Comparison of ENCODE assay signal across 2 cellular contexts in the genomic region with DNA sequence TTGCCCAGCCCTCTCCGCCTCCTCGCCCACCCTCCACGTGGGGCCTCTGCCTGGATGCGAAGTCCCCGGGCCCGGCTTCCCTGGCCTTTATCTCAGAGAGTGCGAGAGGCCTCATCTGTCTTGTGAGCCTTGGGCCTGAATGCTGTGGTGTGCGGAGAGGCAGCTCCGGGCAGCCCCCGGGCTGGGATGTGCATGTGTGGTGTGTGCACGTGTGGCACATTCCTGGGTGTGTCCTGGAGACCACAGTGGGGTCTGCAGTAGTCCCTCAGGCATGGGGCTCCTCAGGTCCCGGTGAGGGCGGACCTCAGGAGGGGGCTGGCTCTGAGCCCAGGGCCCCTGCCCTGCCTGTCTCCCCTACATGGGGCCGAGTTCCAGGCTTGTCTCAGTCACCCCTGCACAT.
A peak's percentile ranks its signal among the peaks of the same experiment; 100 is the strongest.
TF ChIP-seq lines count a peak whose summit lies in the region.

No MANE protein-coding gene starts in this region.

TF ChIP-seq in HepG2, 621 proteins besides CTCF, POLR2A, EP300 and RAD21:
- no peak for TF ChIP-seq RORA (CRISPR knock-in tag; IDR thresholded peaks at IDR 0.05)
- TF ChIP-seq ZNF7 (CRISPR knock-in tag; IDR thresholded peaks at IDR 0.05), result no peak
- TF ChIP-seq HNRNPLL (IDR thresholded peaks at IDR 0.05; ENCODE audit: low read depth, low read length, poor library complexity, severe bottlenecking), result peak; percentile 3
- peak; percentile 15 for TF ChIP-seq AGO2 (optimal IDR thresholded peaks at IDR 0.05; ENCODE audit: low read depth, low read length)
- TF ChIP-seq SIX4 (CRISPR knock-in tag; IDR thresholded peaks at IDR 0.05), result no peak
- peak; percentile 2 for TF ChIP-seq SRSF1 (optimal IDR thresholded peaks at IDR 0.05; ENCODE audit: low read depth, low read length)
- no peak for TF ChIP-seq HNRNPL (IDR thresholded peaks at IDR 0.05; ENCODE audit: low read depth, low read length)

TF ChIP-seq in HEK293T, 16 proteins besides CTCF, POLR2A, EP300 and RAD21:
- TF ChIP-seq ZNF384 (IDR thresholded peaks at IDR 0.05) (no peak), ELF4 (IDR thresholded peaks at IDR 0.05) (no peak), L3MBTL2 (conservative IDR thresholded peaks at IDR 0.05) (no peak), ARNT (IDR thresholded peaks at IDR 0.05) (no peak), FOXK2 (IDR thresholded peaks at IDR 0.05) (no peak), CTBP1 (IDR thresholded peaks at IDR 0.05; ENCODE audit: borderline replicate concordance) (no peak), HDGF (IDR thresholded peaks at IDR 0.05; ENCODE audit: borderline replicate concordance) (no peak), PKNOX1 (IDR thresholded peaks at IDR 0.05) (no peak), LEF1 (IDR thresholded peaks at IDR 0.05; ENCODE audit: borderline replicate concordance) (no peak), NFRKB (IDR thresholded peaks at IDR 0.05) (no peak), FOXA1 (IDR thresholded peaks at IDR 0.05) (no peak), BHLHE40 (IDR thresholded peaks at IDR 0.05; ENCODE audit: borderline replicate concordance) (no peak), SP1 (IDR thresholded peaks at IDR 0.05) (no peak), SUZ12 (IDR thresholded peaks at IDR 0.05) (no peak), FOXM1 (IDR thresholded peaks at IDR 0.05; ENCODE audit: borderline replicate concordance) (no peak), TARDBP (IDR thresholded peaks at IDR 0.05) (no peak)
TF ChIP-seq in HEK293T: peak in this region for 0.
